13 cellular contexts compared by ENCODE assay signal in the genomic region with DNA sequence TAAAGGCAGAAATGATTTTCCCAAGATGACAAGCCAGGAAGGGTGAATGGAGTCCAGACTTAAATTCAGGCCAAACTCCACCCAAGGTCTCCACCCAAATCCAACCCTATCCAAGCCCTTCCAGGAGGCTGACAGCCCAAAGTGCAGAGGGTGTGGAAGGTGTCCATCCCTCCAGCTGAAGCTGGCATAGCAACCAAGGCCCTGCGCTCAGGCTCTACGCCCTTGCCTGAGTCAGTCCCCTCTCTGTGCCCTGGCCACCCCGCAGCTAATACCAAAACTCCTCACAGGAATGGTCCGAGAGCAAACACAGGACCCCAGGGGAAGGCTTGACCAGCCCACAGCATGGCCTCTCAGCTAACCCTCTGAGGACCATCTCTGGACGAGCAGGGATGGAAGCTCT. TPM values are rescaled to one million over a fixed set of nuclear protein-coding genes. Genes with fewer than 3 reads are reported as not detected.
A peak's percentile ranks its signal among the peaks of the same experiment; 100 is the strongest.
DNase-seq lines count a peak whose midpoint lies in the region; ATAC-seq and TF ChIP-seq lines count a peak whose summit lies in the region.
"Had no signal": no experiment of that assay in that cellular context is flagged by ENCODE, and none has a peak within 500 bp of the region (broad histone marks: within the 10 kb centered on the region; RNA-seq: fewer than 3 reads in every experiment).

No MANE protein-coding gene starts in this region.

- H3K9ac ChIP-seq in endocrine pancreas (ENCODE audit: control insufficient read depth, insufficient read depth, low read length), result no peak overlapping the region

- H3K27me3 ChIP-seq in RWPE2 (ENCODE audit: insufficient read depth, poor library complexity, severe bottlenecking), result no peaks in the 10 kb centered on the region
- no peaks in the 10 kb centered on the region for H3K27me3 ChIP-seq in endocrine pancreas (ENCODE audit: control insufficient read depth, insufficient read depth, low read length)
- no peaks in the 10 kb centered on the region for H3K27me3 ChIP-seq in muscle layer of duodenum (ENCODE audit: low read depth, low read length)
- H3K27me3 ChIP-seq in suprapubic skin, result no peaks in the 10 kb centered on the region
- no peaks in the 10 kb centered on the region for H3K27me3 ChIP-seq in stomach

- H3K4me1 ChIP-seq in RWPE2 (ENCODE audit: insufficient read depth, poor library complexity, severe bottlenecking) (peaks cover 11% of the 10 kb centered on the region), endocrine pancreas (ENCODE audit: control insufficient read depth, insufficient read depth, low read length) (peaks cover 12% of the 10 kb centered on the region), muscle layer of duodenum (ENCODE audit: control insufficient read depth in 1 of 2, insufficient read depth in 2 of 2, low read length in 2 of 2) (peaks cover 22 to 31% of the 10 kb centered on the region in 2 donors), suprapubic skin (peaks cover 74% of the 10 kb centered on the region), stomach (peaks cover 16 to 72% (median 54%) of the 10 kb centered on the region in 4 donors)

- ATAC-seq in RWPE2 (ENCODE audit: low read depth) (no peak), GM19463 (IDR thresholded peaks at IDR 0.05; ENCODE audit: unreplicated experiment) (no peak)
- ATAC-seq: activated CD8-positive, alpha-beta T cell treated with anti-CD3 and anti-CD28 coated beads for 36 hours had no signal

- TF ChIP-seq POLR2A in suprapubic skin (IDR thresholded peaks at IDR 0.05) (no peak), stomach (IDR thresholded peaks at IDR 0.05) (no peak)

- H3K4me3 ChIP-seq in RWPE2 (ENCODE audit: severe bottlenecking) (no peak overlapping the region), endocrine pancreas (ENCODE audit: control insufficient read depth, insufficient read depth, low read length) (peak overlapping the region; percentile 44), muscle layer of duodenum (ENCODE audit: low read depth in 1 of 2, low read length in 2 of 2) (peak overlapping the region in 1 of 2 donors; percentile 28), suprapubic skin (peak overlapping the region; percentile 89), stomach (no peak overlapping the region)

- intact Hi-C loops in stomach (cut with DNase I; ENCODE audit: low total_unique reads), result no loop called here

- H3K27ac ChIP-seq in RWPE2 (ENCODE audit: poor library complexity, severe bottlenecking), result no peak overlapping the region
- peak overlapping the region; percentile 41 for H3K27ac ChIP-seq in muscle layer of duodenum (ENCODE audit: low read length)
- peak overlapping the region; percentile 89 for H3K27ac ChIP-seq in suprapubic skin
- peak overlapping the region in 2 of 5 donors; percentile 88 for H3K27ac ChIP-seq in stomach

- no peaks in the 10 kb centered on the region for H3K36me3 ChIP-seq in RWPE2 (ENCODE audit: low read depth)
- H3K36me3 ChIP-seq in endocrine pancreas (ENCODE audit: control insufficient read depth, insufficient read depth, low read length), result no peaks in the 10 kb centered on the region
- no peaks in the 10 kb centered on the region for H3K36me3 ChIP-seq in muscle layer of duodenum (ENCODE audit: control insufficient read depth in 1 of 2, insufficient read depth in 2 of 2, low read length in 2 of 2)
- no peaks in the 10 kb centered on the region for H3K36me3 ChIP-seq in suprapubic skin
- H3K36me3 ChIP-seq in stomach, result no peaks in the 10 kb centered on the region

- 25% methylated on average over 3 of the region's 5 CpGs for WGBS in suprapubic skin
- WGBS in stomach, 5 donors, result 80 to 90% (median 86%) methylated on average over 5 of the region's 5 CpGs

- peak; percentile 54 for DNase-seq in RWPE2 (ENCODE audit: low spot score)
- no peak for DNase-seq in suprapubic skin (ENCODE audit: low spot score in 2 of 2)
- no peak for DNase-seq in stomach
- DNase-seq in NCI-H774 (lab: John Stamatoyannopoulos, UW), result no peak
- no peak for DNase-seq in 8988T
- DNase-seq: activated CD8-positive, alpha-beta T cell treated with anti-CD3 and anti-CD28 coated beads for 36 hours; activated naive CD4-positive, alpha-beta T cell treated with Interleukin-2 at 50 U/mL for 16 hours; GOT3; naive B cell had no signal

- H3K9me3 ChIP-seq in RWPE2 (ENCODE audit: severe bottlenecking), result no peaks in the 10 kb centered on the region
- H3K9me3 ChIP-seq in endocrine pancreas (ENCODE audit: control insufficient read depth, low read length), result no peaks in the 10 kb centered on the region
- no peaks in the 10 kb centered on the region for H3K9me3 ChIP-seq in muscle layer of duodenum (ENCODE audit: control insufficient read depth in 1 of 2, low read length in 2 of 2)
- no peaks in the 10 kb centered on the region for H3K9me3 ChIP-seq in suprapubic skin
- H3K9me3 ChIP-seq in stomach, result no peaks in the 10 kb centered on the region

- no peak for TF ChIP-seq CTCF in RWPE2 (IDR thresholded peaks at IDR 0.05; ENCODE audit: poor library complexity, severe bottlenecking)
- no peak for TF ChIP-seq CTCF in suprapubic skin (IDR thresholded peaks at IDR 0.05)
- no peak for TF ChIP-seq CTCF in stomach (IDR thresholded peaks at IDR 0.05)

- TF ChIP-seq EP300 in suprapubic skin (IDR thresholded peaks at IDR 0.05), result no peak
- TF ChIP-seq EP300 in stomach (IDR thresholded peaks at IDR 0.05), result no peak

RNA-seq across cellular contexts. Expression of a gene that starts 2.1 kb away (rescaled TPM):
- total RNA-seq in suprapubic skin (10 to 100 TPM; 75.9 to 85.0 (median 80.8) TPM), stomach (10 to 100 TPM; 18.5 to 47.3 (median 36.2) TPM)
- 10 to 100 TPM; 15.5 to 28.4 (median 27.4) TPM for polyA plus RNA-seq in stomach

RNA-seq across cellular contexts. Expression of a gene that starts 27.7 kb away (rescaled TPM):
- total RNA-seq in suprapubic skin, result not detected
- 10 to 100 TPM in 2 of 5 donors, under 1 TPM in 1, not detected in 2; 0.92 to 56.7 (median 34.5) TPM for total RNA-seq in stomach
- 1 to 10 TPM in 2 of 3 donors, under 1 TPM in 1; 0.46 to 1.9 (median 1.3) TPM for polyA plus RNA-seq in stomach
- polyA plus RNA-seq: BJ had no signal

RNA-seq across cellular contexts. Expression of a gene that starts 37.5 kb away (rescaled TPM):
- total RNA-seq in suprapubic skin, result 10 to 100 TPM in 1 of 4 donors, 1 to 10 TPM in 3; 2.6 to 15.0 (median 6.3) TPM
- 10 to 100 TPM in 1 of 5 donors, 1 to 10 TPM in 3, under 1 TPM in 1; 0.58 to 19.3 (median 8.5) TPM for total RNA-seq in stomach
- 1 to 10 TPM; 1.5 to 3.8 (median 2.1) TPM for polyA plus RNA-seq in stomach

RNA-seq across cellular contexts. Expression of a gene that starts 38.2 kb away (rescaled TPM):
- total RNA-seq in suprapubic skin (under 1 TPM in 3 of 4 donors, not detected in 1; 0.23 to 0.93 (median 0.48) TPM), stomach (10 to 100 TPM in 2 of 5 donors, 1 to 10 TPM in 2, not detected in 1; 6.8 to 91.8 (median 13.2) TPM)
- 1 to 10 TPM; 2.4 to 5.7 (median 5.2) TPM for polyA plus RNA-seq in stomach
- total RNA-seq: activated CD8-positive, alpha-beta T cell treated with anti-CD3 and anti-CD28 coated beads for 36 hours had no signal
- polyA plus RNA-seq: BJ had no signal

RNA-seq across cellular contexts. Expression of a gene that starts 55.6 kb away (rescaled TPM):
- total RNA-seq in suprapubic skin, result 1 to 10 TPM in 3 of 4 donors, under 1 TPM in 1; 0.76 to 2.8 (median 2.3) TPM
- 100 to 1,000 TPM in 1 of 5 donors, 10 to 100 TPM in 3, 1 to 10 TPM in 1; 5.3 to 264 (median 48.7) TPM for total RNA-seq in stomach
- 10 to 100 TPM in 1 of 3 donors, 1 to 10 TPM in 2; 7.5 to 12.8 (median 9.6) TPM for polyA plus RNA-seq in stomach

Comparison
In these comparisons a context has a peak if more than half of its experiments do, and no peak if none do; other contexts are left out.
1. H3K4me3 ChIP-seq: peak in endocrine pancreas (single experiment) and suprapubic skin (single experiment); none in RWPE2 (single experiment) and stomach (0 of 4).